ENCODE assay signal across 8 cellular contexts in genomic region chr2:176268976-176269318, GRCh38.
A peak's percentile ranks its signal among the peaks of the same experiment; 100 is the strongest.
DNase-seq lines count a peak whose midpoint lies in the region; ATAC-seq, FAIRE-seq and TF ChIP-seq lines count a peak whose summit lies in the region.

No MANE protein-coding gene starts in this region.

- no peaks in the 10 kb centered on the region for H3K9me3 ChIP-seq in muscle layer of colon (ENCODE audit: low read length)

- H3K4me1 ChIP-seq in muscle layer of colon (ENCODE audit: insufficient read depth, low read length), result peaks cover 16% of the 10 kb centered on the region

- H3K27me3 ChIP-seq in brain microvascular endothelial cell (replicated peaks), result no peaks in the 10 kb centered on the region
- no peaks in the 10 kb centered on the region for H3K27me3 ChIP-seq in muscle layer of colon (ENCODE audit: control insufficient read depth in 1 of 2, insufficient read depth in 2 of 2, low read length in 2 of 2)

- peak overlapping the region; percentile 99 for H3K9ac ChIP-seq in muscle layer of colon (ENCODE audit: low read length)

- in situ Hi-C loops in brain microvascular endothelial cell (cut with HindIII; ENCODE audit: low pct_ligation_motif_present, low sequenced_read_pairs), result no loop called here

- TF ChIP-seq CTCF in GM12875 (IDR thresholded peaks at IDR 0.05; ENCODE audit: borderline replicate concordance, insufficient read depth, low read depth, low read length) (no peak), brain microvascular endothelial cell (IDR thresholded peaks at IDR 0.05; ENCODE audit: low read depth, low read length, missing control alignments) (no peak)

- ATAC-seq in HG03135 (IDR thresholded peaks at IDR 0.05; ENCODE audit: unreplicated experiment), result peak; percentile 15

- no peaks in the 10 kb centered on the region for H3K36me3 ChIP-seq in brain microvascular endothelial cell (replicated peaks)
- no peaks in the 10 kb centered on the region for H3K36me3 ChIP-seq in muscle layer of colon (ENCODE audit: insufficient read depth, low read length)

- H3K4me3 ChIP-seq in GM12875 (ENCODE audit: low read depth, low read length) (peak overlapping the region; percentile 77), brain microvascular endothelial cell (ENCODE audit: low read depth, low read length) (peak overlapping the region; percentile 84), muscle layer of colon (ENCODE audit: low read depth in 1 of 2, low read length in 2 of 2) (peak overlapping the region; percentile 82 to 98)

- no peak for TF ChIP-seq POLR2A in H54 (IDR thresholded peaks at IDR 0.05; ENCODE audit: low read depth, low read length)

- DNase-seq in brain microvascular endothelial cell (no peak), UCSD-AML1 (lab: John Stamatoyannopoulos, UW; ENCODE audit: unreplicated experiment) (no peak), H54 (ENCODE audit: insufficient read length, low spot score) (no peak), Ammon's horn (ENCODE audit: low spot score) (no peak)
- no peak for DNase-seq in stimulated activated naive CD4-positive, alpha-beta T cell treated with Interleukin-2 at 50 U/mL for 16 hours (lab: John Stamatoyannopoulos, UW)

- H3K27ac ChIP-seq in brain microvascular endothelial cell, result no peak overlapping the region
- H3K27ac ChIP-seq in muscle layer of colon (ENCODE audit: low read depth, low read length), result peak overlapping the region; percentile 91

- FAIRE-seq in H54 (lab: Jason Lieb, UNC), result no peak
